ENCODE assay signal across 20 cellular contexts in the genomic region with DNA sequence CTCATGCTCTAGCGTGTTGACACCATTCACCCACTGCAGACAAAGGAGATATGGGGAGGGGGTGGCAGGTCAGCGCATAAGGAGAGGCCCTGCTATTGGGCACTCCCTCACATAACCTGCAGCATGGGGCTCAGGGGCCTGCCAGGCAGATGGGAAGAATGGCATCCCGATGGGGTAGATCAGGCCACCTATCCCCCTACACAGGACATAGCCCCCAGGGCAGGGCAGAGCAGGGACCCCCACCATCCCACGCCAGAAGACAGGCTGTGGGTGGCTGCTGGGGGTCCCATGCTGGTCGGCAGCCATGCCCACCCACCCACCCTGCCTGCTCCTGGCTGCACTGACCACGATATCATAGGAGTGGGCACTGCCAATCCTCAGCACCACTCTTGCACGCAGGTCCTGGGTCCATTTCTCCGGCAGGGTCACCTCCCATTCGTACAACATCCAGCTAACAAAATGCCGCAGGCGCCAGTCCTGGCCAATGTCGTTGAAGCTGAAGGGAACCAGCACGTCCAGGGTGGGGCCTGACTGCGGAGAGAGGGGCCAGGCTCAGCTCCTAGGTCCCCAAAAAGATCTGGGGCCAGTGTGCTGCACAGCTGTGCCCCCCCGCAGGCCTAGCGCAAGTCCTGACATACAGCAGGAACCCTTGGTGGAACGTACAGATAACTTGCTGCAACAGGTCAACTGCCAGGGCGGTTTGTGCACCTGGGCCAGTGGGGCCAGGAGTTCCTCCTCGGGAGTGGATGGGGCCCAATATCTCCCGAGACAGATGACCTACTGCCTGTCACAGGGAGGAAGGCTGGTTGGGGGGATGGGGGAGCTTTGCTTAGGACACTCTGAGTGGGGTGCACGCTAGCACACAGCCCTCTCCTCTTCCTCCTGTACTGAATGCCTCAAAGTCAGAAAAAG. TPM values are rescaled to one million over a fixed set of nuclear protein-coding genes. Genes with fewer than 3 reads are reported as not detected.
DNase-seq lines count a peak whose midpoint lies in the region; ATAC-seq and TF ChIP-seq lines count a peak whose summit lies in the region.
"Had no signal": no experiment of that assay in that cellular context is flagged by ENCODE, and none has a peak within 500 bp of the region (broad histone marks: within the 10 kb centered on the region; RNA-seq: fewer than 3 reads in every experiment).

No MANE protein-coding gene starts in this region.

- H3K9me3 ChIP-seq in right atrium auricular region (peaks cover 0 to 47% of the 10 kb centered on the region in 2 donors), upper lobe of right lung (peaks cover 7% of the 10 kb centered on the region)
- H3K9me3 ChIP-seq: BLaER1 had no signal

- H3K27ac ChIP-seq in right atrium auricular region (no peak overlapping the region), upper lobe of right lung (no peak overlapping the region)
- H3K27ac ChIP-seq: 22Rv1, BLaER1, C4-2B had no signal

- H3K36me3 ChIP-seq in right atrium auricular region (no peaks in the 10 kb centered on the region), upper lobe of right lung (no peaks in the 10 kb centered on the region)
- H3K36me3 ChIP-seq: BLaER1 had no signal

- H3K27me3 ChIP-seq in right atrium auricular region (no peaks in the 10 kb centered on the region), upper lobe of right lung (no peaks in the 10 kb centered on the region)
- H3K27me3 ChIP-seq: BLaER1 had no signal

- intact Hi-C loops in cardiac septum (cut with DNase I) (no loop called here), sciatic nerve (cut with DNase I) (no loop called here), upper lobe of right lung (cut with DNase I) (no loop called here)

- H3K4me1 ChIP-seq in right atrium auricular region (no peaks in the 10 kb centered on the region), upper lobe of right lung (no peaks in the 10 kb centered on the region)
- H3K4me1 ChIP-seq: BLaER1, Caco-2 had no signal

- ATAC-seq in sciatic nerve = no peak
- ATAC-seq in upper lobe of right lung = peak; percentile 6
- no peak for ATAC-seq in GM19397 (IDR thresholded peaks at IDR 0.05; ENCODE audit: unreplicated experiment)
- ATAC-seq: CD8-positive, alpha-beta T cell had no signal

- H3K4me3 ChIP-seq in right atrium auricular region (no peak overlapping the region), upper lobe of right lung (no peak overlapping the region)
- H3K4me3 ChIP-seq: BLaER1 had no signal

- DNase-seq in cardiac septum (ENCODE audit: low spot score) (peak; percentile 61), right atrium auricular region (ENCODE audit: low spot score) (no peak), sciatic nerve (ENCODE audit: low spot score) (peak; percentile 32), upper lobe of right lung (peak; percentile 38), NCI-H69 (lab: John Stamatoyannopoulos, UW) (no peak), GDM1 (lab: John Stamatoyannopoulos, UW) (no peak)
- DNase-seq: Caco-2; CD4-positive, CD25-positive, alpha-beta regulatory T cell; CD8-positive, alpha-beta T cell; DMS 273 treated with DMSO at 0.1 percent for 48 hours; DMS79; EL; GF-D8; GOT3; HCEC 1CT had no signal

- no peak for TF ChIP-seq CTCF in right atrium auricular region (IDR thresholded peaks at IDR 0.05)
- TF ChIP-seq CTCF in upper lobe of right lung (IDR thresholded peaks at IDR 0.05) = no peak

RNA-seq across cellular contexts. Expression of a gene that starts 45.9 kb away (rescaled TPM):
- total RNA-seq in cardiac septum = not detected
- total RNA-seq in right atrium auricular region = not detected
- total RNA-seq in sciatic nerve = not detected
- total RNA-seq in upper lobe of right lung = not detected
- total RNA-seq: B cell; Caco-2; CD4-positive, CD25-positive, alpha-beta regulatory T cell; CD8-positive, alpha-beta T cell had no signal

Comparison
In these comparisons a context has a peak if more than half of its experiments do, and no peak if none do; other contexts are left out.
1. DNase-seq: peak in cardiac septum (single experiment), sciatic nerve (single experiment) and upper lobe of right lung (single experiment); none in right atrium auricular region (single experiment), NCI-H69 (single experiment) and GDM1 (single experiment).